In genomic region chr2:59910176-59910575, GRCh38 we compare ENCODE assay signal across 25 cellular contexts.
"Had no signal": no experiment of that assay in that cellular context is flagged by ENCODE, and none has a peak within 500 bp of the region (broad histone marks: within the 10 kb centered on the region; RNA-seq: fewer than 3 reads in every experiment).

No MANE protein-coding gene starts in this region.

- DNase-seq: activated CD4-positive, alpha-beta T cell treated with anti-CD3 and anti-CD28 coated beads for 4 hours; activated CD8-positive, alpha-beta memory T cell treated with anti-CD3 and anti-CD28 coated beads, Interleukin-2, amount 50 U/mL, for 48 hours; activated CD8-positive, alpha-beta T cell treated with anti-CD3 and anti-CD28 coated beads, Interleukin-2, amount 10 ng/mL, durations not matched to agents 7 days and 5 days; activated naive CD8-positive, alpha-beta T cell treated with anti-CD3 and anti-CD28 coated beads, Interleukin-2, amount 50 U/mL, for 24 hours; activated T-cell treated with anti-CD3 and anti-CD28 coated beads, Interleukin-2, amount 50 U/mL, for 1 hour; amniotic stem cell; body of pancreas; cortex of kidney; MM.1S; NCI-H1105; NCI-H1436; NCI-H1694 treated with DMSO at 0.1 percent for 48 hours; NCI-H2029 treated with DMSO at 0.1 percent for 48 hours; NCI-H446; NCI-H524; NCI-H774; NK-92 treated with Interleukin-12 subunit alpha and Interleukin-12 subunit beta, amount 100 ng/mL, for 24 hours; PC-9; SIG-M5; T-helper 1 cell; WERI-Rb-1 had no signal

- H3K4me2 ChIP-seq: KMS-11, PC-9 had no signal

- H3K27ac ChIP-seq: ascending aorta, body of pancreas, KMS-11, PC-9, WERI-Rb-1 had no signal

- H3K9ac ChIP-seq: KMS-11 had no signal

- H3K4me3 ChIP-seq: ascending aorta, body of pancreas, PC-9 had no signal

- H2AFZ ChIP-seq: PC-9 had no signal

- H3K4me1 ChIP-seq: ascending aorta, body of pancreas had no signal

- H3K36me3 ChIP-seq: ascending aorta, WERI-Rb-1 had no signal

- ATAC-seq: activated CD4-positive, CD25-positive, alpha-beta regulatory T cell treated with anti-CD3 and anti-CD28 coated beads, Interleukin-2, amount 50 U/mL, for 24 hours; activated CD8-positive, alpha-beta T cell treated with anti-CD3 and anti-CD28 coated beads, Interleukin-2, amount 10 ng/mL, durations not matched to agents 7 days and 5 days; activated naive CD4-positive, alpha-beta T cell treated with anti-CD3 and anti-CD28 coated beads, Interleukin-2, amount 50 U/mL, for 72 hours; activated naive CD8-positive, alpha-beta T cell treated with anti-CD3 and anti-CD28 coated beads, Interleukin-2, amount 50 U/mL, for 24 hours; body of pancreas had no signal

- H3K9me3 ChIP-seq: ascending aorta, body of pancreas had no signal

- H3K27me3 ChIP-seq: ascending aorta, body of pancreas had no signal
